Comparison of ENCODE assay signal across 31 cellular contexts in the genomic region with DNA sequence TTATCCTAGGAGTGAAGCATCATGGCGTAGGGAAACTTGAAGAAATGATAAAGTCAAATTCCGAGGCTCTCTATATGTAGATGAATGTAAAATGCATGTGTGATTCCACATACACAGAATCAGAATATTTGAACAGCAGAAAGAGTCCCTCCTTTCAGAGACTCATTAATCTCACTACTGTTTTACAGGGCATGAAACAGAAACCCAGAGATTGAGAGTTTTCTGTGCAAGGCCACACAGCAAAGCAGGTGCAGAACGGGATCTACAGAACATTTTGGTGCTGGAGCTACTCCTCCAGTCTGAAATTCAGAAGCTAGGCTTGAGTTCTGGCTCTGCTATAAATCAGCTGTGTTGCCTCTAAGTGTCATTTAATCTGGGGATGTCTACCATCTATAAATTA.
"Had no signal": no experiment of that assay in that cellular context is flagged by ENCODE, and none has a peak within 500 bp of the region (broad histone marks: within the 10 kb centered on the region; RNA-seq: fewer than 3 reads in every experiment).

No MANE protein-coding gene starts in this region.

- H3K36me3 Mint-ChIP-seq: activated CD8-positive, alpha-beta memory T cell treated with anti-CD3 and anti-CD28 coated beads, Interleukin-2, amount 10 ng/mL, durations not matched to agents 7 days and 5 days; activated naive CD4-positive, alpha-beta T cell treated with anti-CD3 and anti-CD28 coated beads, Interleukin-2, amount 50 U/mL, for 72 hours; activated naive CD8-positive, alpha-beta T cell treated with anti-CD3 and anti-CD28 coated beads for 36 hours had no signal

- H3K4me3 ChIP-seq: adrenal gland, body of pancreas, breast epithelium had no signal

- H3K27ac Mint-ChIP-seq: activated B cell treated with CpG ODN at 0.5 μM for 24 hours; activated CD4-positive, alpha-beta memory T cell treated with anti-CD3 and anti-CD28 coated beads, Interleukin-2, amount 10 ng/mL, durations not matched to agents 7 days and 5 days; activated CD4-positive, alpha-beta T cell treated with anti-CD3 and anti-CD28 coated beads for 36 hours; activated CD4-positive, alpha-beta T cell treated with anti-CD3 and anti-CD28 coated beads, Interleukin-2, amount 10 ng/mL, durations not matched to agents 7 days and 5 days; activated CD8-positive, alpha-beta memory T cell treated with anti-CD3 and anti-CD28 coated beads, Interleukin-2, amount 10 ng/mL, durations not matched to agents 7 days and 5 days; activated CD8-positive, alpha-beta T cell treated with anti-CD3 and anti-CD28 coated beads, Interleukin-2, amount 10 ng/mL, durations not matched to agents 7 days and 5 days; activated naive CD4-positive, alpha-beta T cell treated with anti-CD3 and anti-CD28 coated beads, Interleukin-2, amount 50 U/mL, for 72 hours; activated naive CD8-positive, alpha-beta T cell treated with anti-CD3 and anti-CD28 coated beads for 36 hours; activated T-cell treated with anti-CD3 and anti-CD28 coated beads, Interleukin-2, amount 50 U/mL, for 24 hours; activated T-helper 2 cell treated with anti-CD3 and anti-CD28 coated beads, Interferon-gamma antibody, Interleukin-2, Interleukin-4, amounts not matched to agents 10 μg/mL and 5 μg/mL and 100 μg/mL, durations not matched to agents 14 hours and 24 hours and 36 hours; T-helper 2 cell treated with Interferon-gamma antibody and Interleukin-4, amounts not matched to agents 5 μg/mL and 100 μg/mL, for 36 hours had no signal

- H3K27ac ChIP-seq: adrenal gland, body of pancreas, brain microvascular endothelial cell, breast epithelium, VCaP had no signal

- H3K4me3 Mint-ChIP-seq: activated B cell treated with CpG ODN at 0.5 μM for 24 hours; activated CD4-positive, alpha-beta memory T cell treated with anti-CD3 and anti-CD28 coated beads, Interleukin-2, amount 10 ng/mL, durations not matched to agents 7 days and 5 days; activated CD4-positive, alpha-beta T cell treated with anti-CD3 and anti-CD28 coated beads for 36 hours; activated CD4-positive, alpha-beta T cell treated with anti-CD3 and anti-CD28 coated beads, Interleukin-2, amount 10 ng/mL, durations not matched to agents 7 days and 5 days; activated CD8-positive, alpha-beta memory T cell treated with anti-CD3 and anti-CD28 coated beads, Interleukin-2, amount 10 ng/mL, durations not matched to agents 7 days and 5 days; activated CD8-positive, alpha-beta T cell treated with anti-CD3 and anti-CD28 coated beads, Interleukin-2, amount 10 ng/mL, durations not matched to agents 7 days and 5 days; activated naive CD8-positive, alpha-beta T cell treated with anti-CD3 and anti-CD28 coated beads for 36 hours; activated T-cell treated with anti-CD3 and anti-CD28 coated beads, Interleukin-2, amount 50 U/mL, for 24 hours; T-helper 2 cell treated with Interferon-gamma antibody and Interleukin-4, amounts not matched to agents 5 μg/mL and 100 μg/mL, for 36 hours had no signal

- H3K9me3 ChIP-seq: adrenal gland, body of pancreas, breast epithelium had no signal

- H3K27me3 Mint-ChIP-seq: activated B cell treated with CpG ODN at 0.5 μM for 24 hours; activated CD4-positive, alpha-beta memory T cell treated with anti-CD3 and anti-CD28 coated beads, Interleukin-2, amount 10 ng/mL, durations not matched to agents 7 days and 5 days; activated CD4-positive, alpha-beta T cell treated with anti-CD3 and anti-CD28 coated beads for 36 hours; activated CD4-positive, alpha-beta T cell treated with anti-CD3 and anti-CD28 coated beads, Interleukin-2, amount 10 ng/mL, durations not matched to agents 7 days and 5 days; activated CD8-positive, alpha-beta memory T cell treated with anti-CD3 and anti-CD28 coated beads, Interleukin-2, amount 10 ng/mL, durations not matched to agents 7 days and 5 days; activated naive CD8-positive, alpha-beta T cell treated with anti-CD3 and anti-CD28 coated beads for 36 hours; activated T-cell treated with anti-CD3 and anti-CD28 coated beads, Interleukin-2, amount 50 U/mL, for 24 hours had no signal

- H3K27me3 ChIP-seq: adrenal gland, body of pancreas, brain microvascular endothelial cell, breast epithelium had no signal

- DNase-seq: activated B cell treated with CpG ODN at 0.5 μM for 24 hours; activated CD4-positive, alpha-beta memory T cell treated with anti-CD3 and anti-CD28 coated beads, Interleukin-2, amount 10 ng/mL, durations not matched to agents 7 days and 5 days; activated CD4-positive, alpha-beta T cell treated with anti-CD3 and anti-CD28 coated beads for 1 hour; activated CD4-positive, alpha-beta T cell treated with anti-CD3 and anti-CD28 coated beads for 36 hours; activated CD4-positive, alpha-beta T cell treated with anti-CD3 and anti-CD28 coated beads for 48 hours; activated CD4-positive, alpha-beta T cell treated with anti-CD3 and anti-CD28 coated beads, Interleukin-2, amount 10 ng/mL, durations not matched to agents 7 days and 5 days; activated CD4-positive, alpha-beta T cell treated with anti-CD3 and anti-CD28 coated beads, Interleukin-2, amount 50 U/mL, for 48 hours; activated CD8-positive, alpha-beta memory T cell treated with anti-CD3 and anti-CD28 coated beads for 24 hours; activated CD8-positive, alpha-beta memory T cell treated with anti-CD3 and anti-CD28 coated beads, Interleukin-2, amount 10 ng/mL, durations not matched to agents 7 days and 5 days; activated CD8-positive, alpha-beta memory T cell treated with anti-CD3 and anti-CD28 coated beads, Interleukin-2, amount 50 U/mL, for 48 hours; activated CD8-positive, alpha-beta T cell treated with anti-CD3 and anti-CD28 coated beads, Interleukin-2, amount 10 ng/mL, durations not matched to agents 7 days and 5 days; activated effector memory CD4-positive, alpha-beta T cell treated with Interleukin-2 at 50 U/mL for 16 hours; activated gamma-delta T cell; activated naive CD4-positive, alpha-beta T cell treated with anti-CD3 and anti-CD28 coated beads, Interleukin-2, amount 50 U/mL, for 16 hours; activated naive CD4-positive, alpha-beta T cell treated with Interleukin-2 at 50 U/mL for 16 hours; activated naive CD8-positive, alpha-beta T cell treated with anti-CD3 and anti-CD28 coated beads for 36 hours; activated T-cell treated with anti-CD3 and anti-CD28 coated beads, Interleukin-2, amount 50 U/mL, for 24 hours; activated T-cell treated with anti-CD3 and anti-CD28 coated beads, Interleukin-2, amount 50 U/mL, for 48 hours; adrenal gland; amniotic stem cell; aorta; body of pancreas; brain microvascular endothelial cell; central memory CD4-positive, alpha-beta T cell; T-helper 2 cell; T-helper 9 cell had no signal

- H3K9me3 Mint-ChIP-seq: activated CD4-positive, alpha-beta T cell treated with anti-CD3 and anti-CD28 coated beads, Interleukin-2, amount 10 ng/mL, durations not matched to agents 7 days and 5 days; activated naive CD8-positive, alpha-beta T cell treated with anti-CD3 and anti-CD28 coated beads for 36 hours; activated T-helper 2 cell treated with anti-CD3 and anti-CD28 coated beads, Interferon-gamma antibody, Interleukin-2, Interleukin-4, amounts not matched to agents 10 μg/mL and 5 μg/mL and 100 μg/mL, durations not matched to agents 14 hours and 24 hours and 36 hours; T-helper 2 cell treated with Interferon-gamma antibody and Interleukin-4, amounts not matched to agents 5 μg/mL and 100 μg/mL, for 36 hours had no signal

- H3K36me3 ChIP-seq: adrenal gland, brain microvascular endothelial cell, breast epithelium had no signal

- ATAC-seq: activated CD4-positive, alpha-beta T cell treated with anti-CD3 and anti-CD28 coated beads for 36 hours; activated CD8-positive, alpha-beta memory T cell treated with anti-CD3 and anti-CD28 coated beads, Interleukin-2, amount 10 ng/mL, durations not matched to agents 7 days and 5 days; activated CD8-positive, alpha-beta T cell treated with anti-CD3 and anti-CD28 coated beads, Interleukin-2, amount 10 ng/mL, durations not matched to agents 7 days and 5 days; activated naive CD4-positive, alpha-beta T cell treated with anti-CD3 and anti-CD28 coated beads, Interleukin-2, amount 50 U/mL, for 72 hours; body of pancreas had no signal

- H3K4me1 ChIP-seq: adrenal gland, body of pancreas, breast epithelium had no signal

- H3K4me1 Mint-ChIP-seq: activated B cell treated with CpG ODN at 0.5 μM for 24 hours; activated CD4-positive, alpha-beta memory T cell treated with anti-CD3 and anti-CD28 coated beads, Interleukin-2, amount 10 ng/mL, durations not matched to agents 7 days and 5 days; activated CD4-positive, alpha-beta T cell treated with anti-CD3 and anti-CD28 coated beads for 36 hours; activated CD4-positive, alpha-beta T cell treated with anti-CD3 and anti-CD28 coated beads, Interleukin-2, amount 10 ng/mL, durations not matched to agents 7 days and 5 days; activated CD8-positive, alpha-beta memory T cell treated with anti-CD3 and anti-CD28 coated beads, Interleukin-2, amount 10 ng/mL, durations not matched to agents 7 days and 5 days; activated naive CD8-positive, alpha-beta T cell treated with anti-CD3 and anti-CD28 coated beads for 36 hours had no signal
